ENCODE assay signal across 1 cellular context in genomic region chrX:34903316-34903715, GRCh38.
TF ChIP-seq lines count a peak whose summit lies in the region.

No MANE protein-coding gene starts in this region.

TF ChIP-seq in IMR-90, 13 proteins besides CTCF, POLR2A, EP300 and RAD21 (continued from another document):
- TF ChIP-seq MAZ (IDR thresholded peaks at IDR 0.05; ENCODE audit: borderline replicate concordance, low read depth, low read length), result no peak
